20 cellular contexts compared by ENCODE assay signal in genomic region chr1:91680556-91680955, GRCh38.
"Had no signal": no experiment of that assay in that cellular context is flagged by ENCODE, and none has a peak within 500 bp of the region (broad histone marks: within the 10 kb centered on the region; RNA-seq: fewer than 3 reads in every experiment).

No MANE protein-coding gene starts in this region.

- H3K36me3 Mint-ChIP-seq: neural progenitor cell had no signal

- H2AFZ ChIP-seq: neural progenitor cell had no signal

- H3K27ac ChIP-seq: neural progenitor cell, prostate gland, right atrium auricular region, uterus had no signal

- H3K4me3 ChIP-seq: lung, neural progenitor cell, prostate gland, right atrium auricular region, tibial nerve, uterus had no signal

- H3K4me2 ChIP-seq: neural progenitor cell had no signal

- H3K36me3 ChIP-seq: neural progenitor cell, prostate gland, uterus had no signal

- H3K27ac Mint-ChIP-seq: activated T-cell treated with anti-CD3 and anti-CD28 coated beads, Interleukin-2, amount 50 U/mL, for 72 hours; neural progenitor cell had no signal

- H3K9ac ChIP-seq: neural progenitor cell had no signal

- H3K27me3 ChIP-seq: neural progenitor cell, right atrium auricular region, tibial nerve, uterus had no signal

- ATAC-seq: activated CD4-positive, CD25-positive, alpha-beta regulatory T cell treated with anti-CD3 and anti-CD28 coated beads, Interleukin-2, amount 50 U/mL, for 24 hours; activated T-cell treated with anti-CD3 and anti-CD28 coated beads, Interleukin-2, amount 50 U/mL, for 72 hours; esophagus mucosa; left lobe of liver; stimulated activated naive CD8-positive, alpha-beta T cell treated with anti-CD3 and anti-CD28 coated beads, Interleukin-15, Interleukin-2, amounts not matched to agents 100 U/mL and 50 U/mL, for 24 hours had no signal

- H3K4me1 ChIP-seq: prostate gland, uterus had no signal

- DNase-seq: activated CD8-positive, alpha-beta memory T cell treated with anti-CD3 and anti-CD28 coated beads for 24 hours; activated effector memory CD4-positive, alpha-beta T cell treated with anti-CD3 and anti-CD28 coated beads, Interleukin-2, amount 50 U/mL, for 16 hours; activated naive CD4-positive, alpha-beta T cell treated with anti-CD3 and anti-CD28 coated beads, Interleukin-2, amount 50 U/mL, for 16 hours; activated T-cell treated with anti-CD3 and anti-CD28 coated beads, Interleukin-2, amount 50 U/mL, for 72 hours; aorta; effector CD4-positive, alpha-beta T cell; hypothalamus; stimulated activated CD4-positive, alpha-beta T cell treated with anti-CD3 and anti-CD28 coated beads, Interleukin-2, amount 100 ng/mL, for 24 hours; stimulated activated naive CD8-positive, alpha-beta T cell treated with anti-CD3 and anti-CD28 coated beads, Interleukin-15, Interleukin-2, amounts not matched to agents 100 U/mL and 50 U/mL, for 24 hours; substantia nigra; T-helper 9 cell; uterus had no signal

- H3K9me3 ChIP-seq: prostate gland, right atrium auricular region, tibial nerve, uterus had no signal

- H3K4me3 Mint-ChIP-seq: activated T-cell treated with anti-CD3 and anti-CD28 coated beads, Interleukin-2, amount 50 U/mL, for 72 hours; neural progenitor cell had no signal

- H3K9me3 Mint-ChIP-seq: activated T-cell treated with anti-CD3 and anti-CD28 coated beads, Interleukin-2, amount 50 U/mL, for 72 hours; neural progenitor cell had no signal
